Comparison of ENCODE assay signal across 1 cellular context in genomic region chr19:37226248-37226647, GRCh38.
TF ChIP-seq lines count a peak whose summit lies in the region.

No MANE protein-coding gene starts in this region.

TF ChIP-seq in liver, 16 proteins besides CTCF, POLR2A, EP300 and RAD21 (continued from another document):
- no peak for TF ChIP-seq ATF3 (IDR thresholded peaks at IDR 0.05)
- no peak for TF ChIP-seq RXRA (IDR thresholded peaks at IDR 0.05)
- no peak for TF ChIP-seq MAX (IDR thresholded peaks at IDR 0.05)
- TF ChIP-seq HNF4A (conservative IDR thresholded peaks at IDR 0.05), result no peak
- TF ChIP-seq GABPA (IDR thresholded peaks at IDR 0.05 in 1 of 2, conservative IDR thresholded peaks at IDR 0.05 in 1 of 2), result no peak
- TF ChIP-seq HNF4G (IDR thresholded peaks at IDR 0.05), result no peak
- TF ChIP-seq JUND (IDR thresholded peaks at IDR 0.05), result no peak
- TF ChIP-seq SP1 (IDR thresholded peaks at IDR 0.05), result no peak
- TF ChIP-seq YY1 (IDR thresholded peaks at IDR 0.05), result no peak
- TF ChIP-seq TAF1 (conservative IDR thresholded peaks at IDR 0.05), result no peak
- no peak for TF ChIP-seq REST (IDR thresholded peaks at IDR 0.05)
- no peak for TF ChIP-seq ZBTB33 (IDR thresholded peaks at IDR 0.05)
